Comparison of ENCODE assay signal across 9 cellular contexts in the genomic region with DNA sequence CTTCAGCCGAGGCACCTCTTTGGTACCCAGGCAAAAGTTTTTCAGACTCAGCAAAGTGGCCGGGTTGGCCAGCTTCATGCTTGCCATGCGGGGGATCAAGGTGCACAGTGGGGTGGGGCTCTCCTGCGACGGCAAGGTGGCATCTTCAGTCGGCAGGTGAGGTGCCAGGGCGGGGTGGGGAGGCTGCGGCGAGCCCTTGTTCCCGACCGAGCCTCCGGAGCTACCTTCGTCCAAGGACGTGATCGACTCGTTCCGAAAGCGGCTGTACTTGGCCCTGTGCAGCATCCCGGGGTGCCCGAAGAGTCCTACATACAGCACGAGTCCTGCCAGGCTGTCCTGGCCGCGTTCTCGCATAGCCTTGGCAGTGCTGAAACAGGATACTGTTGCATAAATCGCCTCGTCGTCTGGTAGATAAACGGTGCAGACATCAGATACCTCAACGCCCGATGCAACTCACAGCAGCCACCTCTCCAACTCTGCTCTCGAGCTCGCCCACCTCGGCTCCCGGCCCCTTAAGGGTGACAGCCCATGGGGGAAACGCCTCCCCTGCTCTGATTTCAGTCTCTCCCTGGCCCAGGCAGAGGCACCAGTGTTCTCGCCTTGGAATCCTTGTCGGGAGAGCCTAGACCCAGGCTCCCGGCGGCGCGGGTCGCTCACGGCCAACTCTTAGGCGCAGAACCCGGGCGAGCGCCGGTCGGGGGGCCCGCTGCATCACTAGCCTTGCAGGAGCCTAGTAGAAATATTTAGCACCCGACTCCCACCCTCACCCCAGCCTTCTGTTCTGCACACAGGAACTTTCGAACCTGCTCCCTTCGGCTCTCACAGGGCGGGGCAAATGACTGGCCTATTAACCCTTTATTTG. TPM values are rescaled to one million over a fixed set of nuclear protein-coding genes. Genes with fewer than 3 reads are reported as not detected.
DNase-seq lines count a peak whose midpoint lies in the region; ATAC-seq, FAIRE-seq and TF ChIP-seq lines count a peak whose summit lies in the region.
"Had no signal": no experiment of that assay in that cellular context is flagged by ENCODE, and none has a peak within 500 bp of the region (broad histone marks: within the 10 kb centered on the region; RNA-seq: fewer than 3 reads in every experiment).

No MANE protein-coding gene starts in this region.

- POLR2A ChIA-PET in CD4-positive, alpha-beta T cell (lab: Charles Lee): interaction anchor here (1.1 to 2.9 kb wide), 3 partner anchors 13 to 193 kb away, joined by 4 to 13 read pairs (median 7); a partner anchor contains a TSS
- POLR2A ChIA-PET in OCI-LY7 (lab: Charles Lee): interaction anchor here (0.8 kb wide), 1 partner anchor 13 kb away, joined by 3 read pairs; no protein-coding TSS in a partner anchor

- WGBS in right cardiac atrium: 7% methylated on average over 54 of the region's 54 CpGs

- peak overlapping the region; percentile 69 for H3K4me3 ChIP-seq in right cardiac atrium (ENCODE audit: low read length)
- no peak overlapping the region for H3K4me3 ChIP-seq in OCI-LY7 (ENCODE audit: low read depth, low read length, poor library complexity, severe bottlenecking)

- TF ChIP-seq CTCF in CD4-positive, alpha-beta T cell (IDR thresholded peaks at IDR 0.05): no peak
- TF ChIP-seq CTCF in OCI-LY7 (conservative IDR thresholded peaks at IDR 0.05; ENCODE audit: low read length): no peak

- no peak overlapping the region for H3K27ac ChIP-seq in CD4-positive, alpha-beta T cell (ENCODE audit: low read depth, low read length)
- H3K27ac ChIP-seq in right cardiac atrium (ENCODE audit: low read length): peak overlapping the region; percentile 10
- H3K27ac ChIP-seq in OCI-LY7 (ENCODE audit: low read depth, low read length, poor library complexity, severe bottlenecking): no peak overlapping the region
- H3K27ac ChIP-seq: KMS-11 had no signal

- H3K4me2 ChIP-seq in OCI-LY7 (ENCODE audit: low read length): no peak overlapping the region
- H3K4me2 ChIP-seq: KMS-11 had no signal

- no TSS peak for BruUV-seq in OCI-LY7 (replicated peaks; lab: Mats Ljungman, UMichigan)

- H4K20me1 ChIP-seq in OCI-LY7 (ENCODE audit: insufficient read depth, low read length): no peaks in the 10 kb centered on the region

- H3K9me3 Mint-ChIP-seq in CD4-positive, alpha-beta T cell: no peaks in the 10 kb centered on the region
- no peaks in the 10 kb centered on the region for H3K9me3 Mint-ChIP-seq in activated naive CD8-positive, alpha-beta T cell treated with anti-CD3 and anti-CD28 coated beads, Interleukin-2, amount 50 U/mL, for 24 hours

- H3K4me1 Mint-ChIP-seq in CD4-positive, alpha-beta T cell (ENCODE audit: low read depth): peaks cover 20% of the 10 kb centered on the region
- H3K4me1 Mint-ChIP-seq in activated naive CD8-positive, alpha-beta T cell treated with anti-CD3 and anti-CD28 coated beads, Interleukin-2, amount 50 U/mL, for 24 hours: peaks cover 45% of the 10 kb centered on the region

- peaks cover 60% of the 10 kb centered on the region for H3K27me3 Mint-ChIP-seq in CD4-positive, alpha-beta T cell
- H3K27me3 Mint-ChIP-seq in activated naive CD8-positive, alpha-beta T cell treated with anti-CD3 and anti-CD28 coated beads, Interleukin-2, amount 50 U/mL, for 24 hours: peaks cover 22% of the 10 kb centered on the region

- H3K36me3 ChIP-seq in OCI-LY7 (ENCODE audit: insufficient read depth, low read length): no peaks in the 10 kb centered on the region

- CTCF ChIA-PET in CD4-positive, alpha-beta T cell (lab: Charles Lee): interaction anchor here (3.5 kb wide), 1 partner anchor 13 kb away, joined by 20 read pairs; no protein-coding TSS in a partner anchor
- CTCF ChIA-PET in OCI-LY7 (lab: Charles Lee; ENCODE audit: unreplicated experiment): no interaction called here

- H3K36me3 Mint-ChIP-seq in CD4-positive, alpha-beta T cell (ENCODE audit: low read depth): no peaks in the 10 kb centered on the region
- H3K36me3 Mint-ChIP-seq in activated naive CD8-positive, alpha-beta T cell treated with anti-CD3 and anti-CD28 coated beads, Interleukin-2, amount 50 U/mL, for 24 hours (ENCODE audit: low read depth): peaks cover 2% of the 10 kb centered on the region

- H3K9me2 ChIP-seq in OCI-LY7 (ENCODE audit: insufficient read depth, low read length): no peaks in the 10 kb centered on the region

- H3K4me3 Mint-ChIP-seq in CD4-positive, alpha-beta T cell: peak overlapping the region; percentile 85
- H3K4me3 Mint-ChIP-seq in activated naive CD8-positive, alpha-beta T cell treated with anti-CD3 and anti-CD28 coated beads, Interleukin-2, amount 50 U/mL, for 24 hours: peak overlapping the region; percentile 84

- peak in 1 of 10 experiments; percentile 3 for DNase-seq in CD4-positive, alpha-beta T cell
- DNase-seq in HTR-8/SVneo (ENCODE audit: insufficient read length, low spot score) (peak; percentile 25), right cardiac atrium (peak; percentile 45 to 82 (median 69)), renal cortical epithelial cell (ENCODE audit: low read depth) (peak; percentile 34), OCI-LY7 (ENCODE audit: low spot score) (no peak)
- DNase-seq in activated naive CD8-positive, alpha-beta T cell treated with anti-CD3 and anti-CD28 coated beads, Interleukin-2, amount 50 U/mL, for 24 hours: no peak

- no peak overlapping the region for H3K27ac Mint-ChIP-seq in CD4-positive, alpha-beta T cell
- H3K27ac Mint-ChIP-seq in activated naive CD8-positive, alpha-beta T cell treated with anti-CD3 and anti-CD28 coated beads, Interleukin-2, amount 50 U/mL, for 24 hours: peak overlapping the region; percentile 80

- H3K9me3 ChIP-seq in CD4-positive, alpha-beta T cell (ENCODE audit: control insufficient read depth, low read length): no peaks in the 10 kb centered on the region
- H3K9me3 ChIP-seq in right cardiac atrium (ENCODE audit: control insufficient read depth, low read length) (no peaks in the 10 kb centered on the region), OCI-LY7 (ENCODE audit: low read length) (no peaks in the 10 kb centered on the region)

- H3K4me1 ChIP-seq in right cardiac atrium (ENCODE audit: control insufficient read depth, insufficient read depth, low read length) (no peaks in the 10 kb centered on the region), OCI-LY7 (ENCODE audit: insufficient read depth, low read length, poor library complexity, severe bottlenecking) (no peaks in the 10 kb centered on the region)

- FAIRE-seq in HTR-8/SVneo (lab: Jason Lieb, UNC): peak; percentile 59

- intact Hi-C loops in CD4-positive, alpha-beta T cell (cut with DNase I, micrococcal nuclease): no loop called here
- intact Hi-C loops in right cardiac atrium (cut with DNase I) (loop anchor here in 2 of 4 donors (5.0 to 10.0 kb wide), 2 partner anchors 86 to 98 kb away; a partner anchor contains a TSS), OCI-LY7 (cut with micrococcal nuclease; ENCODE audit: unreplicated experiment) (no loop called here)

- no peak overlapping the region for H2AFZ ChIP-seq in OCI-LY7 (ENCODE audit: low read length)

- H3K79me2 ChIP-seq in OCI-LY7 (ENCODE audit: insufficient read depth, low read depth, low read length): no peaks in the 10 kb centered on the region

- ATAC-seq in CD4-positive, alpha-beta T cell (ENCODE audit: poor library complexity): peak; percentile 28
- ATAC-seq in activated naive CD8-positive, alpha-beta T cell treated with anti-CD3 and anti-CD28 coated beads, Interleukin-2, amount 50 U/mL, for 24 hours: no peak
- peak; percentile 77 to 81 for ATAC-seq in right cardiac atrium
- ATAC-seq in HG03159 (IDR thresholded peaks at IDR 0.05; ENCODE audit: unreplicated experiment): no peak
- ATAC-seq in GM21447 (IDR thresholded peaks at IDR 0.05; ENCODE audit: unreplicated experiment): no peak

- peaks cover 34% of the 10 kb centered on the region for H3K27me3 ChIP-seq in CD4-positive, alpha-beta T cell (ENCODE audit: control insufficient read depth, insufficient read depth, low read length)
- no peaks in the 10 kb centered on the region for H3K27me3 ChIP-seq in right cardiac atrium (ENCODE audit: control insufficient read depth, insufficient read depth)

RNA-seq across cellular contexts. Expression of a gene that starts 0.8 kb away (rescaled TPM):
- not detected for total RNA-seq in CD4-positive, alpha-beta T cell
- 1 to 10 TPM; 2.6 to 6.6 (median 3.6) TPM for total RNA-seq in right cardiac atrium
- polyA plus RNA-seq in right cardiac atrium: 2.4 TPM
- total RNA-seq in renal cortical epithelial cell: 0.89 and 7.3 TPM in 2 replicates
- 0.36 and 0.41 TPM in 2 replicates for total RNA-seq in OCI-LY7 (2014; rRNA removed; shearing (Covaris generic))
- total RNA-seq in OCI-LY7 (2022): 0.33 and 1.3 TPM in 2 replicates

Comparison
In these comparisons a context has a peak if more than half of its experiments do, and no peak if none do; other contexts are left out.
1. ATAC-seq: peak in CD4-positive, alpha-beta T cell (single experiment) and right cardiac atrium (2 of 2); none in activated naive CD8-positive, alpha-beta T cell treated with anti-CD3 and anti-CD28 coated beads, Interleukin-2, amount 50 U/mL, for 24 hours (single experiment), HG03159 (single experiment) and GM21447 (single experiment).
2. DNase-seq: peak in HTR-8/SVneo (single experiment), right cardiac atrium (3 of 3) and renal cortical epithelial cell (single experiment); none in activated naive CD8-positive, alpha-beta T cell treated with anti-CD3 and anti-CD28 coated beads, Interleukin-2, amount 50 U/mL, for 24 hours (single experiment) and OCI-LY7 (single experiment).